1 cellular context compared by ENCODE assay signal in genomic region chr4:100823066-100823992, GRCh38.
A peak's percentile ranks its signal among the peaks of the same experiment; 100 is the strongest.
TF ChIP-seq lines count a peak whose summit lies in the region.

No MANE protein-coding gene starts in this region.

TF ChIP-seq in HepG2, 621 proteins besides CTCF, POLR2A, EP300 and RAD21 (continued from another document and continues in another):
- TF ChIP-seq ZNF646 (CRISPR knock-in tag; IDR thresholded peaks at IDR 0.05) (no peak), MXD1 (CRISPR knock-in tag; IDR thresholded peaks at IDR 0.05) (no peak), ZNF282 (IDR thresholded peaks at IDR 0.05; ENCODE audit: partially characterized antibody) (no peak), ZNF724P (CRISPR knock-in tag; IDR thresholded peaks at IDR 0.05; ENCODE audit: borderline replicate concordance) (no peak), BRF2 (CRISPR knock-in tag; IDR thresholded peaks at IDR 0.05) (no peak), MAX (IDR thresholded peaks at IDR 0.05) (no peak), SAP130 (CRISPR knock-in tag; IDR thresholded peaks at IDR 0.05; ENCODE audit: low read depth) (peak; percentile 42; the same call in 1 of the 2 replicates), CAMTA2 (CRISPR knock-in tag; IDR thresholded peaks at IDR 0.05; ENCODE audit: borderline replicate concordance) (no peak), MTA1 (CRISPR knock-in tag; IDR thresholded peaks at IDR 0.05; ENCODE audit: borderline replicate concordance) (no peak), HNRNPLL (IDR thresholded peaks at IDR 0.05; ENCODE audit: low read depth, low read length, poor library complexity, severe bottlenecking) (no peak), ZC3H13 (CRISPR knock-in tag; IDR thresholded peaks at IDR 0.05) (no peak), BCL6 (CRISPR knock-in tag; IDR thresholded peaks at IDR 0.05) (0 out of 2 replicates have a peak, but pooled peaks have one; percentile 26), ZBTB7B (CRISPR knock-in tag; IDR thresholded peaks at IDR 0.05) (no peak), ZNF253 (CRISPR knock-in tag; IDR thresholded peaks at IDR 0.05; ENCODE audit: borderline replicate concordance) (no peak), TIGD3 (CRISPR knock-in tag; IDR thresholded peaks at IDR 0.05; ENCODE audit: borderline replicate concordance) (no peak), ZNF276 (CRISPR knock-in tag; IDR thresholded peaks at IDR 0.05; ENCODE audit: low read depth) (no peak), THAP9 (CRISPR knock-in tag; IDR thresholded peaks at IDR 0.05; ENCODE audit: borderline replicate concordance) (no peak), CENPT (CRISPR knock-in tag; IDR thresholded peaks at IDR 0.05; ENCODE audit: low read depth) (no peak), RBM39 (IDR thresholded peaks at IDR 0.05; ENCODE audit: low read depth, low read length, poor library complexity, severe bottlenecking) (no peak), MIXL1 (CRISPR knock-in tag; IDR thresholded peaks at IDR 0.05) (no peak), ZNF446 (CRISPR knock-in tag; IDR thresholded peaks at IDR 0.05) (no peak), TSC22D2 (CRISPR knock-in tag; IDR thresholded peaks at IDR 0.05; ENCODE audit: borderline replicate concordance) (no peak), SP5 (CRISPR knock-in tag; IDR thresholded peaks at IDR 0.05; ENCODE audit: borderline replicate concordance, low read depth) (0 out of 2 replicates have a peak, but pooled peaks have one; percentile 45), TFAP4 (IDR thresholded peaks at IDR 0.05; ENCODE audit: borderline replicate concordance, low read depth) (no peak), TP53 (CRISPR knock-in tag; conservative IDR thresholded peaks at IDR 0.05) (no peak), THAP11 (CRISPR knock-in tag; IDR thresholded peaks at IDR 0.05) (no peak), ZNF740 (CRISPR knock-in tag; IDR thresholded peaks at IDR 0.05) (no peak), CHD2 (IDR thresholded peaks at IDR 0.05; ENCODE audit: low read depth, low read length) (no peak), RXRA (CRISPR knock-in tag; IDR thresholded peaks at IDR 0.05) (peak; percentile 65; the same call in 1 of the 2 replicates), GATAD2A (CRISPR knock-in tag; IDR thresholded peaks at IDR 0.05) (peak; percentile 55; the same call in 1 of the 2 replicates), PBX2 (CRISPR knock-in tag; IDR thresholded peaks at IDR 0.05) (no peak), AHDC1 (CRISPR knock-in tag; IDR thresholded peaks at IDR 0.05; ENCODE audit: borderline replicate concordance) (peak; percentile 71), ZNF773 (CRISPR knock-in tag; IDR thresholded peaks at IDR 0.05; ENCODE audit: borderline replicate concordance) (no peak)
